11 cellular contexts compared by ENCODE assay signal in the genomic region with DNA sequence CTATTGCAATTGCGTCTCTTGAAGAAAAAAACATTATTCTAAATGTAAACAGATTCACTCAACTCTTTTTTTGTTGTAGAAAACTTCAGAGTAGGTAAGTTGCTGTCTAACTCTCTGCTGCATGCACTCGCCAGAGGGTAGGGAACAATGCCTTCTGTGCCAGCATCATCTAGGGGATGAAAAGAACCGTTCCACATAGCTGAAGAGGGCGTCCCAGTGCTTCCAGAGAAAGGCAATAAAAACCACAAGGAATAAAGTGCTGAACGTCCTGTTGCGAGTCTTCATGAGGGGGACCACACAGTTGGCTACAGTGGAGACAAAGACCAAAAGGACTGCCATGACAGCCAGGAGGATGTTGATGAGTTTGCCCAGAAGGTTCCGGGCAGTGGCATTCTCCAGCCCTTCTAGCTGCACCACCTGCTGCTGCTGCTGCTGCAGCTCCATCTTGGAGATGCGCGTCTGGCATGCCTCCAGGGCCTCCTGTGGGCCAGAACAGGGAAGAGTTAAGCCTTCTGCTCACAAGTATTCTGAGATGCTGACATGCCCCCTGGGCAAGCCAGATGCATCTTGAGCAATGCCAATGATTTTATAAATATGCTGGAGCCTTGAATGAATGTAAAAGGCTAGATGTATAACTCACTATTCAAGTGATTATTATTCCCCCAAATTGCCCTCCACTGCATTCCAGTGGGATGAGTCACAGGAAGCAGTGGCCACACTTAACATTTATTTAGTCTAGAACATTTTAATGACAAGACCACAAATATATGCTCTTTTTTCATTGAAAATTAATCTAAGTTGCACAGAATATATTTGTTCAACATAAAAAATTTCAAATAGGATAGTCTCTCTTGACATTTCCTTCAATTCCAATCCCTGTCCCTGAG. TPM values are rescaled to one million over a fixed set of nuclear protein-coding genes. Genes with fewer than 3 reads are reported as not detected.
DNase-seq lines count a peak whose midpoint lies in the region; ATAC-seq and TF ChIP-seq lines count a peak whose summit lies in the region.
"Had no signal": no experiment of that assay in that cellular context is flagged by ENCODE, and none has a peak within 500 bp of the region (broad histone marks: within the 10 kb centered on the region; RNA-seq: fewer than 3 reads in every experiment).

No MANE protein-coding gene starts in this region.

- peak overlapping the region; percentile 63 for H3K4me3 Mint-ChIP-seq in HFFc6
- H3K4me3 Mint-ChIP-seq in stimulated activated effector memory CD8-positive, alpha-beta T cell treated with anti-CD3 and anti-CD28 coated beads, Interleukin-12 subunit alpha, Interleukin-12 subunit beta, amount 100 ng/mL, for 72 hours, result no peak overlapping the region

- H3K36me3 Mint-ChIP-seq in HFFc6 (ENCODE audit: low read depth), result 0 out of 2 replicates have a peak, but pooled peaks cover 5% of the 10 kb centered on the region
- peaks cover 11% of the 10 kb centered on the region for H3K36me3 Mint-ChIP-seq in stimulated activated effector memory CD8-positive, alpha-beta T cell treated with anti-CD3 and anti-CD28 coated beads, Interleukin-12 subunit alpha, Interleukin-12 subunit beta, amount 100 ng/mL, for 72 hours

- peak overlapping the region; percentile 68 for H3K27ac Mint-ChIP-seq in HFFc6
- no peak overlapping the region for H3K27ac Mint-ChIP-seq in stimulated activated effector memory CD8-positive, alpha-beta T cell treated with anti-CD3 and anti-CD28 coated beads, Interleukin-12 subunit alpha, Interleukin-12 subunit beta, amount 100 ng/mL, for 72 hours

- DNase-seq in A172 (ENCODE audit: low spot score) (peak; percentile 97), HFFc6 (peak; percentile 92), amniotic epithelial cell (ENCODE audit: low read depth) (peak; percentile 74), iPS-NIHi7 (ENCODE audit: extremely low spot score) (peak; percentile 32)
- no peak for DNase-seq in stimulated activated effector memory CD8-positive, alpha-beta T cell treated with anti-CD3 and anti-CD28 coated beads, Interleukin-12 subunit alpha, Interleukin-12 subunit beta, amount 100 ng/mL, for 72 hours (ENCODE audit: low spot score in 2 of 2)
- no peak for DNase-seq in stimulated activated CD4-positive, alpha-beta T cell treated with anti-CD3 and anti-CD28 coated beads, Interleukin-15, amount 100 ng/mL, for 24 hours
- DNase-seq in stimulated activated CD4-positive, alpha-beta T cell treated with anti-CD3 and anti-CD28 coated beads, Interleukin-12 subunit alpha, Interleukin-12 subunit beta, amount 100 ng/mL, for 4 hours, result no peak
- DNase-seq: activated CD4-positive, alpha-beta T cell treated with anti-CD3 and anti-CD28 coated beads for 1 hour; erythroblast; NCI-H1092 had no signal

- peaks cover 69% of the 10 kb centered on the region for H3K4me1 Mint-ChIP-seq in HFFc6 (ENCODE audit: low read depth)
- H3K4me1 Mint-ChIP-seq in stimulated activated effector memory CD8-positive, alpha-beta T cell treated with anti-CD3 and anti-CD28 coated beads, Interleukin-12 subunit alpha, Interleukin-12 subunit beta, amount 100 ng/mL, for 72 hours, result peaks cover 6% of the 10 kb centered on the region

- H3K27me3 Mint-ChIP-seq in HFFc6 (ENCODE audit: insufficient read depth), result no peaks in the 10 kb centered on the region

- no peaks in the 10 kb centered on the region for H3K9me3 Mint-ChIP-seq in HFFc6
- H3K9me3 Mint-ChIP-seq in stimulated activated effector memory CD8-positive, alpha-beta T cell treated with anti-CD3 and anti-CD28 coated beads, Interleukin-12 subunit alpha, Interleukin-12 subunit beta, amount 100 ng/mL, for 72 hours, result no peaks in the 10 kb centered on the region

- no peak for ATAC-seq in stimulated activated effector memory CD8-positive, alpha-beta T cell treated with anti-CD3 and anti-CD28 coated beads, Interleukin-12 subunit alpha, Interleukin-12 subunit beta, amount 100 ng/mL, for 72 hours
- no peak for ATAC-seq in GM18511 (IDR thresholded peaks at IDR 0.05; ENCODE audit: unreplicated experiment)

- peak; percentile 42 for TF ChIP-seq CTCF in HFFc6 (IDR thresholded peaks at IDR 0.05)

RNA-seq across cellular contexts. Expression of gene PLXND1, which starts 45.1 kb away (rescaled TPM):
- total RNA-seq in A172 (2014; rRNA removed; shearing (Covaris generic)), result 210 and 219 TPM in 2 replicates
- total RNA-seq in HFFc6 (2021; fragmentation: NEBNext Ultra II Directional; extraction: Animal tissue kit (Norgen Biotek cat#: 25700)), result 100 to 1,000 TPM in 5 of 6 experiments, 10 to 100 TPM in 1; 86.7 to 118 (median 108) TPM

Comparison
In these comparisons a context has a peak if more than half of its experiments do, and no peak if none do; other contexts are left out.
1. DNase-seq: peak in A172 (single experiment), HFFc6 (single experiment), amniotic epithelial cell (single experiment) and iPS-NIHi7 (single experiment); none in stimulated activated effector memory CD8-positive, alpha-beta T cell treated with anti-CD3 and anti-CD28 coated beads, Interleukin-12 subunit alpha, Interleukin-12 subunit beta, amount 100 ng/mL, for 72 hours (0 of 2), stimulated activated CD4-positive, alpha-beta T cell treated with anti-CD3 and anti-CD28 coated beads, Interleukin-15, amount 100 ng/mL, for 24 hours (single experiment) and stimulated activated CD4-positive, alpha-beta T cell treated with anti-CD3 and anti-CD28 coated beads, Interleukin-12 subunit alpha, Interleukin-12 subunit beta, amount 100 ng/mL, for 4 hours (single experiment).